Comparison of ENCODE assay signal across 23 cellular contexts in genomic region chr9:126058631-126059030, GRCh38.
DNase-seq lines count a peak whose midpoint lies in the region; ATAC-seq and TF ChIP-seq lines count a peak whose summit lies in the region.
"Had no signal": no experiment of that assay in that cellular context is flagged by ENCODE, and none has a peak within 500 bp of the region (broad histone marks: within the 10 kb centered on the region; RNA-seq: fewer than 3 reads in every experiment).

No MANE protein-coding gene starts in this region.

- H3K4me1 Mint-ChIP-seq in GM23338 = peaks cover 30% of the 10 kb centered on the region
- H3K4me1 Mint-ChIP-seq: activated CD4-positive, alpha-beta T cell treated with anti-CD3 and anti-CD28 coated beads for 36 hours; activated naive CD4-positive, alpha-beta T cell treated with anti-CD3 and anti-CD28 coated beads, Interleukin-2, amount 50 U/mL, for 24 hours; activated T-helper 17 cell treated with anti-CD3 and anti-CD28 coated beads, Interleukin-2, amount 50 U/mL, for 72 hours; natural killer cell; stimulated activated effector memory CD8-positive, alpha-beta T cell treated with anti-CD3 and anti-CD28 coated beads, Interleukin-12 subunit alpha, Interleukin-12 subunit beta, amount 100 ng/mL, for 72 hours had no signal

- no peaks in the 10 kb centered on the region; the same call in 2 of the 3 replicates for H3K9me3 Mint-ChIP-seq in GM23338
- H3K9me3 Mint-ChIP-seq: activated naive CD4-positive, alpha-beta T cell treated with anti-CD3 and anti-CD28 coated beads, Interleukin-2, amount 50 U/mL, for 24 hours; activated T-helper 17 cell treated with anti-CD3 and anti-CD28 coated beads, Interleukin-2, amount 50 U/mL, for 72 hours; natural killer cell; stimulated activated effector memory CD8-positive, alpha-beta T cell treated with anti-CD3 and anti-CD28 coated beads, Interleukin-12 subunit alpha, Interleukin-12 subunit beta, amount 100 ng/mL, for 72 hours had no signal

- H3K36me3 ChIP-seq in BE2C = no peaks in the 10 kb centered on the region
- H3K36me3 ChIP-seq in GM23338 (ENCODE audit: insufficient read depth) = no peaks in the 10 kb centered on the region
- no peaks in the 10 kb centered on the region for H3K36me3 ChIP-seq in suprapubic skin
- H3K36me3 ChIP-seq: BLaER1, gastrocnemius medialis, HAP-1, transverse colon had no signal

- TF ChIP-seq CTCF in BE2C (IDR thresholded peaks at IDR 0.05; ENCODE audit: low read depth, low read length) (no peak), GM23338 (conservative IDR thresholded peaks at IDR 0.05; ENCODE audit: low read depth in 2 of 2) (no peak), suprapubic skin (IDR thresholded peaks at IDR 0.05) (no peak)

- no peak for TF ChIP-seq EP300 in suprapubic skin (IDR thresholded peaks at IDR 0.05)

- no peak overlapping the region for H3K27ac Mint-ChIP-seq in GM23338
- H3K27ac Mint-ChIP-seq: activated CD4-positive, alpha-beta T cell treated with anti-CD3 and anti-CD28 coated beads for 36 hours; activated CD8-positive, alpha-beta T cell treated with anti-CD3 and anti-CD28 coated beads, Interleukin-2, amount 10 ng/mL, durations not matched to agents 7 days and 5 days; activated naive CD4-positive, alpha-beta T cell treated with anti-CD3 and anti-CD28 coated beads, Interleukin-2, amount 50 U/mL, for 24 hours; activated T-helper 17 cell treated with anti-CD3 and anti-CD28 coated beads, Interleukin-2, amount 50 U/mL, for 72 hours; natural killer cell; stimulated activated effector memory CD8-positive, alpha-beta T cell treated with anti-CD3 and anti-CD28 coated beads, Interleukin-12 subunit alpha, Interleukin-12 subunit beta, amount 100 ng/mL, for 72 hours had no signal

- ATAC-seq in GM23338 (peak; percentile 19; the same call in 2 of the 3 replicates), HG03378 (IDR thresholded peaks at IDR 0.05; ENCODE audit: unreplicated experiment) (no peak), HG03175 (IDR thresholded peaks at IDR 0.05; ENCODE audit: unreplicated experiment) (no peak), left ventricle myocardium superior (no peak)
- ATAC-seq: activated CD4-positive, alpha-beta T cell treated with anti-CD3 and anti-CD28 coated beads for 36 hours; activated CD8-positive, alpha-beta T cell treated with anti-CD3 and anti-CD28 coated beads, Interleukin-2, amount 10 ng/mL, durations not matched to agents 7 days and 5 days; activated T-helper 17 cell treated with anti-CD3 and anti-CD28 coated beads, Interleukin-2, amount 50 U/mL, for 72 hours; gastrocnemius medialis; natural killer cell; stimulated activated effector memory CD8-positive, alpha-beta T cell treated with anti-CD3 and anti-CD28 coated beads, Interleukin-12 subunit alpha, Interleukin-12 subunit beta, amount 100 ng/mL, for 72 hours had no signal

- H3K27me3 Mint-ChIP-seq in GM23338 (ENCODE audit: insufficient read depth, low read depth, poor library complexity) = peaks cover 11% of the 10 kb centered on the region

- H3K9me3 ChIP-seq in BE2C (no peaks in the 10 kb centered on the region), suprapubic skin (no peaks in the 10 kb centered on the region)
- H3K9me3 ChIP-seq: BLaER1, gastrocnemius medialis, HAP-1, transverse colon had no signal

- DNase-seq in BE2C = peak; percentile 80
- no peak for DNase-seq in GM23338 (ENCODE audit: low spot score)
- peak; percentile 52 for DNase-seq in SHP77 treated with DMSO at 0.1 percent for 48 hours (lab: John Stamatoyannopoulos, UW)
- DNase-seq in islet precursor cell = peak; percentile 31
- DNase-seq in suprapubic skin (ENCODE audit: low spot score in 2 of 2) = no peak
- DNase-seq in left ventricle myocardium superior = no peak
- DNase-seq: activated CD4-positive, alpha-beta T cell treated with anti-CD3 and anti-CD28 coated beads for 36 hours; activated CD8-positive, alpha-beta T cell treated with anti-CD3 and anti-CD28 coated beads, Interleukin-2, amount 10 ng/mL, durations not matched to agents 7 days and 5 days; amniotic stem cell; DMS153; gastrocnemius medialis; Karpas-422; natural killer cell; NCI-H187; NK-92 treated with Interleukin-12 subunit alpha and Interleukin-12 subunit beta, amount 100 ng/mL, for 24 hours; transverse colon had no signal

- no peak overlapping the region for H3K4me3 Mint-ChIP-seq in GM23338
- H3K4me3 Mint-ChIP-seq: activated CD4-positive, alpha-beta T cell treated with anti-CD3 and anti-CD28 coated beads for 36 hours; activated CD8-positive, alpha-beta T cell treated with anti-CD3 and anti-CD28 coated beads, Interleukin-2, amount 10 ng/mL, durations not matched to agents 7 days and 5 days; activated naive CD4-positive, alpha-beta T cell treated with anti-CD3 and anti-CD28 coated beads, Interleukin-2, amount 50 U/mL, for 24 hours; activated T-helper 17 cell treated with anti-CD3 and anti-CD28 coated beads, Interleukin-2, amount 50 U/mL, for 72 hours; natural killer cell; stimulated activated effector memory CD8-positive, alpha-beta T cell treated with anti-CD3 and anti-CD28 coated beads, Interleukin-12 subunit alpha, Interleukin-12 subunit beta, amount 100 ng/mL, for 72 hours had no signal

- no peaks in the 10 kb centered on the region for H3K36me3 Mint-ChIP-seq in GM23338 (ENCODE audit: low read depth)
- H3K36me3 Mint-ChIP-seq: activated naive CD4-positive, alpha-beta T cell treated with anti-CD3 and anti-CD28 coated beads, Interleukin-2, amount 50 U/mL, for 24 hours; natural killer cell; stimulated activated effector memory CD8-positive, alpha-beta T cell treated with anti-CD3 and anti-CD28 coated beads, Interleukin-12 subunit alpha, Interleukin-12 subunit beta, amount 100 ng/mL, for 72 hours had no signal

- 82% methylated on average over 15 of the region's 16 CpGs for WGBS in suprapubic skin

- no peaks in the 10 kb centered on the region for H3K9me2 ChIP-seq in GM23338 (ENCODE audit: insufficient read depth)

- no peaks in the 10 kb centered on the region for H3F3A ChIP-seq in GM23338 (replicated peaks; ENCODE audit: low read depth)

- H4K20me1 ChIP-seq in GM23338 (replicated peaks; ENCODE audit: insufficient read depth) = no peaks in the 10 kb centered on the region
- H4K20me1 ChIP-seq: BLaER1 had no signal

- H3K4me1 ChIP-seq in BE2C (peaks cover 16% of the 10 kb centered on the region), GM23338 (ENCODE audit: insufficient read depth) (no peaks in the 10 kb centered on the region; the same call in 1 of the 2 replicates), suprapubic skin (no peaks in the 10 kb centered on the region)
- H3K4me1 ChIP-seq: BLaER1, gastrocnemius medialis had no signal

- H3K27ac ChIP-seq in GM23338 (ENCODE audit: low read depth) (no peak overlapping the region), suprapubic skin (no peak overlapping the region)
- H3K27ac ChIP-seq: BLaER1, gastrocnemius medialis, transverse colon had no signal

- no peak overlapping the region for H3K4me2 ChIP-seq in GM23338
- H3K4me2 ChIP-seq: BLaER1 had no signal

- intact Hi-C loops in left ventricle myocardium superior (cut with micrococcal nuclease) = no loop called here

- H3K27me3 ChIP-seq in BE2C (no peaks in the 10 kb centered on the region), GM23338 (ENCODE audit: insufficient read depth) (no peaks in the 10 kb centered on the region), suprapubic skin (peaks cover 62% of the 10 kb centered on the region)
- H3K27me3 ChIP-seq: BLaER1 had no signal

- peak overlapping the region; percentile 47; the same call in 1 of the 2 replicates for H2AFZ ChIP-seq in GM23338

- TF ChIP-seq POLR2A in suprapubic skin (IDR thresholded peaks at IDR 0.05) = no peak

- H3K79me2 ChIP-seq in GM23338 (replicated peaks; ENCODE audit: insufficient read depth) = no peaks in the 10 kb centered on the region

- H3K4me3 ChIP-seq in BE2C (ENCODE audit: low read depth, low read length) (peak overlapping the region; percentile 52), GM23338 (no peak overlapping the region), suprapubic skin (no peak overlapping the region)
- H3K4me3 ChIP-seq: BLaER1, gastrocnemius medialis, HAP-1, transverse colon had no signal

TF ChIP-seq in GM23338, 12 proteins besides CTCF, POLR2A, EP300 and RAD21 (continues in another document):
- TF ChIP-seq ZNF114 (CRISPR knock-in tag; IDR thresholded peaks at IDR 0.05) = no peak
- no peak for TF ChIP-seq ZNF331 (CRISPR knock-in tag; IDR thresholded peaks at IDR 0.05; ENCODE audit: low read depth)
- no peak for TF ChIP-seq EZH2 (IDR thresholded peaks at IDR 0.05; ENCODE audit: low read depth, unreplicated experiment)
- TF ChIP-seq STAT1 (IDR thresholded peaks at IDR 0.05; ENCODE audit: unreplicated experiment) = no peak
- no peak for TF ChIP-seq JUNB (IDR thresholded peaks at IDR 0.05; ENCODE audit: unreplicated experiment)
- TF ChIP-seq POLR2AphosphoS5 (IDR thresholded peaks at IDR 0.05; ENCODE audit: low read depth) = no peak
- TF ChIP-seq NANOG (IDR thresholded peaks at IDR 0.05; ENCODE audit: borderline replicate concordance) = no peak
- no peak for TF ChIP-seq ETS1 (IDR thresholded peaks at IDR 0.05)

Comparison
In these comparisons a context has a peak if more than half of its experiments do, and no peak if none do; other contexts are left out.
1. DNase-seq: peak in BE2C (single experiment), SHP77 treated with DMSO at 0.1 percent for 48 hours (single experiment) and islet precursor cell (single experiment); none in GM23338 (single experiment), suprapubic skin (0 of 2) and left ventricle myocardium superior (single experiment).